Comparison of ENCODE assay signal across 8 cellular contexts in the genomic region with DNA sequence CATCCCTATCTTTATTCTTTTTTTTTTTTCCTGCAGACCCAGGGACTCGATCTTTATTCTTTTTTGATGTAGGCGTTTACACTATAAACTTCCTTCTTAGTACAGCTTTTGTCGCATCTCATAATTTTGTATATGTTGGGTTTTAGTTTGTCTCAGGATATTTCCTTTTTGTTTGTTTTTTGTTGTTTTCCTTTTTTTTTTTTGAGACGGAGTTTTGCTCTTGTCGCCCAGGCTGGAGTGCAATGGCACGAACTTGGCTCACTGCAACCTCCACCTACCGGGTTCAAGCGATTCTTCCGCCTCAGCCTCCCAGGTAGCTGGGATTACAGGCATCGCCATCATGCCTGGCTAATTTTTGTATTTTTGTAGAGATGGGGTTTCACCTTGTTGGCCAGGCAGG. TPM values are rescaled to one million over a fixed set of nuclear protein-coding genes. Genes with fewer than 3 reads are reported as not detected.
DNase-seq lines count a peak whose midpoint lies in the region; ATAC-seq and TF ChIP-seq lines count a peak whose summit lies in the region.
"Not testable (repeated sequence)": the region's sequence is repeated elsewhere in the genome, so short reads cannot be mapped to it uniquely, and the experiment has no call there.

No MANE protein-coding gene starts in this region.

- H3K36me3 Mint-ChIP-seq in HFFc6 (ENCODE audit: low read depth) = peaks cover 27% of the 10 kb centered on the region
- H3K36me3 Mint-ChIP-seq in activated naive CD8-positive, alpha-beta T cell treated with anti-CD3 and anti-CD28 coated beads for 36 hours = peaks cover 44% of the 10 kb centered on the region
- peaks cover 70% of the 10 kb centered on the region for H3K36me3 Mint-ChIP-seq in nephron progenitor cell (ENCODE audit: low read depth)
- H3K36me3 Mint-ChIP-seq in stimulated activated naive B cell treated with anti-CD40 and anti-IgM and Interleukin-4, amounts not matched to agents 10 μg/mL and 1 μg/mL and 100 μg/mL, for 72 hours = peaks cover 25 to 26% of the 10 kb centered on the region in 2 donors

- H3K27me3 Mint-ChIP-seq in HFFc6 (ENCODE audit: insufficient read depth); activated naive CD8-positive, alpha-beta T cell treated with anti-CD3 and anti-CD28 coated beads for 36 hours; nephron progenitor cell (ENCODE audit: low read depth, poor library complexity); stimulated activated naive B cell treated with anti-CD40 and anti-IgM and Interleukin-4, amounts not matched to agents 10 μg/mL and 1 μg/mL and 100 μg/mL, for 72 hours: not testable (repeated sequence)

- not testable (repeated sequence) for H3K27me3 ChIP-seq in BJ (ENCODE audit: control insufficient read depth, insufficient read depth, low read length); SU-DHL-6 (ENCODE audit: low read length); endocrine pancreas (ENCODE audit: control insufficient read depth, insufficient read depth, low read length)

- peaks cover 16% of the 10 kb centered on the region; the same call in 1 of the 2 replicates for H3F3A ChIP-seq in SU-DHL-6 (ENCODE audit: insufficient read depth)

- H3K27ac Mint-ChIP-seq in HFFc6 = peak overlapping the region; percentile 94
- peak overlapping the region; percentile 99 for H3K27ac Mint-ChIP-seq in activated naive CD8-positive, alpha-beta T cell treated with anti-CD3 and anti-CD28 coated beads for 36 hours
- H3K27ac Mint-ChIP-seq in nephron progenitor cell = peak overlapping the region; percentile 100
- peak overlapping the region; percentile 99 for H3K27ac Mint-ChIP-seq in stimulated activated naive B cell treated with anti-CD40 and anti-IgM and Interleukin-4, amounts not matched to agents 10 μg/mL and 1 μg/mL and 100 μg/mL, for 72 hours

- TF ChIP-seq CTCF in BJ (IDR thresholded peaks at IDR 0.05; ENCODE audit: insufficient read depth, low read depth, low read length); HFFc6 (IDR thresholded peaks at IDR 0.05); SU-DHL-6 (IDR thresholded peaks at IDR 0.05; ENCODE audit: insufficient read depth, low read length, poor library complexity, severe bottlenecking); nephron progenitor cell (IDR thresholded peaks at IDR 0.05): not testable (repeated sequence)

- H3K4me3 Mint-ChIP-seq in HFFc6 (peak overlapping the region; percentile 98), nephron progenitor cell (peak overlapping the region; percentile 99)
- peak overlapping the region; percentile 99 for H3K4me3 Mint-ChIP-seq in activated naive CD8-positive, alpha-beta T cell treated with anti-CD3 and anti-CD28 coated beads for 36 hours
- H3K4me3 Mint-ChIP-seq in stimulated activated naive B cell treated with anti-CD40 and anti-IgM and Interleukin-4, amounts not matched to agents 10 μg/mL and 1 μg/mL and 100 μg/mL, for 72 hours = peak overlapping the region; percentile 97 to 99

- not testable (repeated sequence) for H3K9me3 ChIP-seq in SU-DHL-6 (ENCODE audit: insufficient read depth, low read length); endocrine pancreas (ENCODE audit: control insufficient read depth, low read length); iPS-18c (ENCODE audit: control insufficient read depth, insufficient read depth, low read length)

- not testable (repeated sequence) for H3K9me2 ChIP-seq in SU-DHL-6 (replicated peaks; ENCODE audit: insufficient read depth, low read length)

- H3K4me3 ChIP-seq in BJ (ENCODE audit: low read depth, low read length) (peak overlapping the region; percentile 75), SU-DHL-6 (ENCODE audit: insufficient read depth, low read length, poor library complexity, severe bottlenecking) (peak overlapping the region; percentile 75), endocrine pancreas (ENCODE audit: control insufficient read depth, insufficient read depth, low read length) (peak overlapping the region; percentile 98), iPS-18c (ENCODE audit: insufficient read depth, low read depth, low read length) (peak overlapping the region; percentile 91)

- not testable (repeated sequence) for ATAC-seq in stimulated activated naive B cell treated with anti-CD40 and anti-IgM and Interleukin-4, amounts not matched to agents 10 μg/mL and 1 μg/mL and 100 μg/mL, for 72 hours (replicated peaks)

- peak overlapping the region; percentile 71; the same call in 1 of the 2 replicates for H3K27ac ChIP-seq in SU-DHL-6 (ENCODE audit: low read depth, low read length)

- peaks cover 21% of the 10 kb centered on the region for H4K20me1 ChIP-seq in SU-DHL-6 (ENCODE audit: low read depth, low read length)

- not testable (repeated sequence) for H3K4me1 ChIP-seq in endocrine pancreas (ENCODE audit: control insufficient read depth, insufficient read depth, low read length)

- not testable (repeated sequence) for H3K36me3 ChIP-seq in BJ (ENCODE audit: control insufficient read depth, insufficient read depth, low read length); endocrine pancreas (ENCODE audit: control insufficient read depth, insufficient read depth, low read length)
- H3K36me3 ChIP-seq in SU-DHL-6 (ENCODE audit: low read length) = peaks cover 27% of the 10 kb centered on the region

- POLR2A ChIA-PET in BJ (lab: Charles Lee) = not testable (repeated sequence)

- peak overlapping the region; percentile 99 for H3K4me2 ChIP-seq in SU-DHL-6 (ENCODE audit: low read depth, low read length, poor library complexity, severe bottlenecking)

- H3K4me1 Mint-ChIP-seq in HFFc6 (ENCODE audit: low read depth) (peaks cover 36% of the 10 kb centered on the region), nephron progenitor cell (peaks cover 44% of the 10 kb centered on the region)
- H3K4me1 Mint-ChIP-seq in activated naive CD8-positive, alpha-beta T cell treated with anti-CD3 and anti-CD28 coated beads for 36 hours = peaks cover 58% of the 10 kb centered on the region
- H3K4me1 Mint-ChIP-seq in stimulated activated naive B cell treated with anti-CD40 and anti-IgM and Interleukin-4, amounts not matched to agents 10 μg/mL and 1 μg/mL and 100 μg/mL, for 72 hours = peaks cover 15 to 66% of the 10 kb centered on the region in 2 donors

- H2AFZ ChIP-seq in SU-DHL-6 (ENCODE audit: low read depth, low read length, severe bottlenecking) = peak overlapping the region; percentile 39

- H3K9ac ChIP-seq in SU-DHL-6 (ENCODE audit: low read length) = peak overlapping the region; percentile 87
- not testable (repeated sequence) for H3K9ac ChIP-seq in endocrine pancreas (ENCODE audit: control insufficient read depth, insufficient read depth, low read length)

- CTCF ChIA-PET in BJ (lab: Yijun Ruan, JAX) = interaction anchor here (1.4 to 1.7 kb wide), 2 partner anchors 16 to 317 kb away, joined by 3 to 8 read pairs; no protein-coding TSS in a partner anchor

- DNase-seq in BJ (ENCODE audit: low read depth); HFFc6; activated naive CD8-positive, alpha-beta T cell treated with anti-CD3 and anti-CD28 coated beads for 36 hours; nephron progenitor cell; stimulated activated naive B cell treated with anti-CD40 and anti-IgM and Interleukin-4, amounts not matched to agents 10 μg/mL and 1 μg/mL and 100 μg/mL, for 72 hours: not testable (repeated sequence)

- not testable (repeated sequence) for H3K9me3 Mint-ChIP-seq in HFFc6; activated naive CD8-positive, alpha-beta T cell treated with anti-CD3 and anti-CD28 coated beads for 36 hours; stimulated activated naive B cell treated with anti-CD40 and anti-IgM and Interleukin-4, amounts not matched to agents 10 μg/mL and 1 μg/mL and 100 μg/mL, for 72 hours
- H3K9me3 Mint-ChIP-seq in nephron progenitor cell = peaks cover 15% of the 10 kb centered on the region

- H3K79me2 ChIP-seq in SU-DHL-6 (ENCODE audit: insufficient read depth, low read length) = peaks cover 94% of the 10 kb centered on the region

RNA-seq across cellular contexts. Expression of gene SDHAF2, which starts 0.9 kb away (rescaled TPM):
- polyA plus RNA-seq in BJ (2011; rRNA removed) = 67.7 and 81.1 TPM in 2 replicates
- 37.9 and 60.7 TPM in 2 replicates for polyA minus RNA-seq in BJ (2011; rRNA and poly(A)+ RNA removed)
- total RNA-seq in HFFc6 (2021; fragmentation: NEBNext Ultra II Directional; extraction: Animal tissue kit (Norgen Biotek cat#: 25700)) = 10 to 100 TPM; 33.9 to 43.0 (median 38.3) TPM
- total RNA-seq in activated naive CD8-positive, alpha-beta T cell treated with anti-CD3 and anti-CD28 coated beads for 36 hours = 10 to 100 TPM; 41.7 to 44.4 TPM

RNA-seq across cellular contexts. Expression of gene CPSF7, which starts 1.1 kb away (rescaled TPM):
- 35.4 and 36.2 TPM in 2 replicates for polyA plus RNA-seq in BJ (2011; rRNA removed)
- polyA minus RNA-seq in BJ (2011; rRNA and poly(A)+ RNA removed) = 51.7 and 52.3 TPM in 2 replicates
- total RNA-seq in HFFc6 (2021; fragmentation: NEBNext Ultra II Directional; extraction: Animal tissue kit (Norgen Biotek cat#: 25700)) = 10 to 100 TPM; 56.9 to 72.4 (median 64.8) TPM
- total RNA-seq in activated naive CD8-positive, alpha-beta T cell treated with anti-CD3 and anti-CD28 coated beads for 36 hours = 100 to 1,000 TPM; 123 to 139 TPM

RNA-seq across cellular contexts. Expression of gene TMEM216, which starts 38.5 kb away (rescaled TPM):
- polyA plus RNA-seq in BJ (2011; rRNA removed) = 27.3 and 29.2 TPM in 2 replicates
- polyA minus RNA-seq in BJ (2011; rRNA and poly(A)+ RNA removed) = 10.3 and 15.8 TPM in 2 replicates
- total RNA-seq in HFFc6 (2021; fragmentation: NEBNext Ultra II Directional; extraction: Animal tissue kit (Norgen Biotek cat#: 25700)) = 1 to 10 TPM; 5.9 to 9.5 (median 8.3) TPM
- 10 to 100 TPM; 12.6 to 14.0 TPM for total RNA-seq in activated naive CD8-positive, alpha-beta T cell treated with anti-CD3 and anti-CD28 coated beads for 36 hours
